16 cellular contexts compared by ENCODE assay signal in the genomic region with DNA sequence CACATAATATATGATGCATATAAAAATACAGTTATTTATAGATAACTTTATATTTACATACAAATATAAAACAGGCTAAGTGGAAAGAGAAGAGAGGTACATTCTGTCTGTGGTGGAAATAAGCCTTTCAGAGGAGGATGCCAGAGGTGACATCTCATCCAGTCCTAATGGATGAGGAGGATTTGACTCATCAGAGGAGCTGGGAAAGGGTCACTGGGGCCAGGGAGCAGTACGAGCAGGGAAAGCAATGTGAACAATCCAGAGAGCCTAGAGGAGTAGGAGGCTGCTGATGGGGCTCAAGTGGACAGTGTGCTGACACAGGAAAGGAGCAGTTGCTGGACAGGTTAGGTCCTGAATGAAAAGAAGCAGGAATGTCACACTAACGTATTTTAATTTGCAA. TPM values are rescaled to one million over a fixed set of nuclear protein-coding genes. Genes with fewer than 3 reads are reported as not detected.
DNase-seq lines count a peak whose midpoint lies in the region; ATAC-seq, FAIRE-seq and TF ChIP-seq lines count a peak whose summit lies in the region.
"Had no signal": no experiment of that assay in that cellular context is flagged by ENCODE, and none has a peak within 500 bp of the region (broad histone marks: within the 10 kb centered on the region; RNA-seq: fewer than 3 reads in every experiment).

No MANE protein-coding gene starts in this region.

- H2BK15ac ChIP-seq in mesendoderm (replicated peaks; ENCODE audit: low read depth), result no peak overlapping the region

- no peak overlapping the region for H2BK5ac ChIP-seq in mesendoderm (ENCODE audit: low read length)

- H3K56ac ChIP-seq in mesendoderm (ENCODE audit: low read length), result no peak overlapping the region

- no peaks in the 10 kb centered on the region for H4K20me1 ChIP-seq in PC-3 (ENCODE audit: low read length)
- H4K20me1 ChIP-seq: BLaER1 had no signal

- H2AFZ ChIP-seq in PC-3 (ENCODE audit: low read length), result no peak overlapping the region

- H4K8ac ChIP-seq in mesendoderm (ENCODE audit: low read depth, low read length), result no peak overlapping the region

- H3K79me1 ChIP-seq in mesendoderm (ENCODE audit: low read length), result no peaks in the 10 kb centered on the region

- TF ChIP-seq CTCF in AG10803 (conservative IDR thresholded peaks at IDR 0.05; ENCODE audit: low read length) (no peak), PC-3 (conservative IDR thresholded peaks at IDR 0.05; ENCODE audit: low read depth, low read length) (no peak), choroid plexus epithelial cell (conservative IDR thresholded peaks at IDR 0.05; ENCODE audit: low read depth, low read length) (no peak)

- CTCF ChIA-PET in PC-3 (lab: Charles Lee), result no interaction called here

- no peaks in the 10 kb centered on the region for H3K36me3 ChIP-seq in PC-3 (ENCODE audit: low read depth, low read length)
- H3K36me3 ChIP-seq in mesendoderm (ENCODE audit: control insufficient read depth, insufficient read depth, low read length), result no peaks in the 10 kb centered on the region
- H3K36me3 ChIP-seq: BLaER1, left lung had no signal

- ATAC-seq in PC-3, result peak; percentile 96
- no peak for ATAC-seq in activated T-cell treated with anti-CD3 and anti-CD28 coated beads, Interleukin-2, amount 50 U/mL, for 4 hours
- ATAC-seq: left lung had no signal

- WGBS in mesendoderm (ENCODE audit: extremely low coverage, insufficient coverage, low lambda C conversion rate), result no CpG with 5 or more reads among the region's 2 CpGs

- peak; percentile 73 for DNase-seq in AG10803 (ENCODE audit: low read depth)
- DNase-seq in PC-3, result peak; percentile 77
- DNase-seq in choroid plexus epithelial cell (ENCODE audit: low read depth), result peak; percentile 55
- DNase-seq in lung microvascular endothelial cell (ENCODE audit: low read depth in 2 of 2), result peak; percentile 77 to 82
- no peak for DNase-seq in mesendoderm
- DNase-seq in inferior parietal cortex (ENCODE audit: extremely low spot score), result no peak
- DNase-seq in GM12892 (ENCODE audit: insufficient read length), result no peak
- no peak for DNase-seq in activated T-cell treated with anti-CD3 and anti-CD28 coated beads, Interleukin-2, amount 50 U/mL, for 4 hours
- DNase-seq: activated CD4-positive, alpha-beta T cell treated with anti-CD3 and anti-CD28 coated beads for 4 hours; cerebellar nuclear complex; Karpas-422; left lung; NCI-H2081; NK-92 treated with Interleukin-12 subunit alpha and Interleukin-12 subunit beta, amount 100 ng/mL, for 24 hours had no signal

- no peak overlapping the region for H4K5ac ChIP-seq in mesendoderm (ENCODE audit: low read length)

- H2BK120ac ChIP-seq in mesendoderm (ENCODE audit: low read depth, low read length), result no peak overlapping the region

- FAIRE-seq in GM12892 (lab: Jason Lieb, UNC), result no peak

- peak overlapping the region; percentile 42 for H3K27ac ChIP-seq in PC-3 (ENCODE audit: low read length)
- no peak overlapping the region for H3K27ac ChIP-seq in mesendoderm (ENCODE audit: low read depth, low read length)
- H3K27ac ChIP-seq: BLaER1, left lung had no signal

- H3K27me3 Mint-ChIP-seq in activated T-cell treated with anti-CD3 and anti-CD28 coated beads, Interleukin-2, amount 50 U/mL, for 4 hours (ENCODE audit: low read depth), result peaks cover 3% of the 10 kb centered on the region

- H3K4me1 Mint-ChIP-seq in activated T-cell treated with anti-CD3 and anti-CD28 coated beads, Interleukin-2, amount 50 U/mL, for 4 hours (ENCODE audit: low read depth), result no peaks in the 10 kb centered on the region

- H3K4me2 ChIP-seq in PC-3 (ENCODE audit: low read length) (peak overlapping the region; percentile 47), mesendoderm (ENCODE audit: low read length) (no peak overlapping the region)
- H3K4me2 ChIP-seq: BLaER1 had no signal

- no peaks in the 10 kb centered on the region for H3K9me2 ChIP-seq in PC-3 (replicated peaks; ENCODE audit: low read length)

- no peaks in the 10 kb centered on the region for H3K9me3 ChIP-seq in PC-3 (ENCODE audit: low read length)
- H3K9me3 ChIP-seq: BLaER1, left lung had no signal

- H3K4me1 ChIP-seq in PC-3 (ENCODE audit: insufficient read depth, low read length), result peaks cover 22% of the 10 kb centered on the region
- no peaks in the 10 kb centered on the region for H3K4me1 ChIP-seq in mesendoderm (ENCODE audit: control insufficient read depth, low read depth, low read length)
- H3K4me1 ChIP-seq: BLaER1, left lung had no signal

- BruUV-seq in PC-3 (replicated peaks; lab: Mats Ljungman, UMichigan), result no TSS peak

- POLR2A ChIA-PET in PC-3 (lab: Charles Lee; ENCODE audit: unreplicated experiment), result no interaction called here

- H3K36me3 Mint-ChIP-seq in activated T-cell treated with anti-CD3 and anti-CD28 coated beads, Interleukin-2, amount 50 U/mL, for 4 hours (ENCODE audit: insufficient read depth), result no peaks in the 10 kb centered on the region

- H3K27me3 ChIP-seq in PC-3 (ENCODE audit: low read length) (no peaks in the 10 kb centered on the region), mesendoderm (ENCODE audit: insufficient read depth, low read length, poor library complexity) (no peaks in the 10 kb centered on the region)
- H3K27me3 ChIP-seq: BLaER1, left lung had no signal

- no peak overlapping the region for H3K23ac ChIP-seq in mesendoderm (ENCODE audit: low read length)

- no peaks in the 10 kb centered on the region for H3K9me3 Mint-ChIP-seq in activated T-cell treated with anti-CD3 and anti-CD28 coated beads, Interleukin-2, amount 50 U/mL, for 4 hours

- H3K9ac ChIP-seq in PC-3 (ENCODE audit: low read length) (no peak overlapping the region), mesendoderm (ENCODE audit: low read length) (no peak overlapping the region)
- H3K9ac ChIP-seq: BLaER1 had no signal

- intact Hi-C loops in PC-3 (cut with micrococcal nuclease), result no loop called here

- no peak for TF ChIP-seq POLR2A in GM12892 (IDR thresholded peaks at IDR 0.05; ENCODE audit: low read depth, low read length)

- H3K4ac ChIP-seq in mesendoderm (ENCODE audit: low read depth, low read length), result no peak overlapping the region

- no peaks in the 10 kb centered on the region for H3K79me2 ChIP-seq in PC-3 (ENCODE audit: low read length)
- no peaks in the 10 kb centered on the region for H3K79me2 ChIP-seq in mesendoderm (ENCODE audit: control insufficient read depth, insufficient read depth, low read length)

- H3K18ac ChIP-seq in mesendoderm (ENCODE audit: low read length), result no peak overlapping the region

- no peaks in the 10 kb centered on the region for H3F3A ChIP-seq in PC-3 (ENCODE audit: low read length, unreplicated experiment)

- H2AK5ac ChIP-seq in mesendoderm (ENCODE audit: low read length), result no peak overlapping the region

- H3K4me3 ChIP-seq in AG10803 (ENCODE audit: low read length) (no peak overlapping the region), PC-3 (ENCODE audit: low read length) (no peak overlapping the region), choroid plexus epithelial cell (ENCODE audit: low read depth, low read length) (no peak overlapping the region), mesendoderm (ENCODE audit: low read length) (no peak overlapping the region)
- H3K4me3 ChIP-seq: BLaER1, left lung had no signal

- no peak overlapping the region for H3K4me3 Mint-ChIP-seq in activated T-cell treated with anti-CD3 and anti-CD28 coated beads, Interleukin-2, amount 50 U/mL, for 4 hours

RNA-seq across cellular contexts. Expression of gene NALCN, which starts 18.6 kb away (rescaled TPM):
- total RNA-seq in PC-3 (2014; rRNA removed) (6.4 and 11.8 TPM in 2 replicates), lung microvascular endothelial cell (12.9 and 16.5 TPM in 2 replicates)
- polyA plus RNA-seq in mesendoderm (2013, experiment 1 of 2), result 0.66 TPM
- 0.69 TPM for polyA plus RNA-seq in mesendoderm (2013, experiment 2 of 2)
- not detected for polyA plus RNA-seq in GM12892 (2012; ENCODE audit: missing spikeins)
- not detected for total RNA-seq in activated T-cell treated with anti-CD3 and anti-CD28 coated beads, Interleukin-2, amount 50 U/mL, for 4 hours
- total RNA-seq: G401 had no signal

RNA-seq across cellular contexts. Expression of gene ITGBL1, which starts 54.7 kb away (rescaled TPM):
- total RNA-seq in PC-3 (2014; rRNA removed) (37.1 and 42.0 TPM in 2 replicates), lung microvascular endothelial cell (5.0 and 8.1 TPM in 2 replicates)
- polyA plus RNA-seq in mesendoderm (2013, experiment 1 of 2), result 0.01 TPM
- not detected for polyA plus RNA-seq in mesendoderm (2013, experiment 2 of 2)
- polyA plus RNA-seq in GM12892 (2012; ENCODE audit: missing spikeins), result not detected
- under 1 TPM in 1 of 3 donors, not detected in 2; 0.11 TPM for total RNA-seq in activated T-cell treated with anti-CD3 and anti-CD28 coated beads, Interleukin-2, amount 50 U/mL, for 4 hours
- total RNA-seq: G401 had no signal

Comparison
In these comparisons a context has a peak if more than half of its experiments do, and no peak if none do; other contexts are left out.
1. DNase-seq: peak in AG10803 (single experiment), PC-3 (single experiment), choroid plexus epithelial cell (single experiment) and lung microvascular endothelial cell (2 of 2); none in mesendoderm (single experiment), inferior parietal cortex (single experiment), GM12892 (single experiment) and activated T-cell treated with anti-CD3 and anti-CD28 coated beads, Interleukin-2, amount 50 U/mL, for 4 hours (single experiment).